1 cellular context compared by ENCODE assay signal in the genomic region with DNA sequence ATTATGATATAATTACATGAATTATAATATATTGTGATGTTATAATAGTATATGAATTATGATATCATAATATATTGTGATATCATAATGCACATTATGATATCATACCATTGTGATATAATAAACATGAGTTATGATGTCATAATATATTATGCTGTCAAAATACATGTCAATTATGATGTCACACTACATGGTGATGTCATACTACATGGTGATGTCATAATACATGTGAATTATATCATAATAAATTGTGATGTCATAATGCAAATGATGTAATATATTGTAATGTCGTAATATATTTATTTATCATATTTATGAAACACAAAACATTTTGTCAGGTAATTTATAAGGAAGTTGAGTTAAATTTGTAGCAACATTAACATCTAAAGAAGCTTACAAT.
A peak's percentile ranks its signal among the peaks of the same experiment; 100 is the strongest.
TF ChIP-seq lines count a peak whose summit lies in the region.

No MANE protein-coding gene starts in this region.

TF ChIP-seq in HepG2, 621 proteins besides CTCF, POLR2A, EP300 and RAD21:
- TF ChIP-seq, protein P1, sequence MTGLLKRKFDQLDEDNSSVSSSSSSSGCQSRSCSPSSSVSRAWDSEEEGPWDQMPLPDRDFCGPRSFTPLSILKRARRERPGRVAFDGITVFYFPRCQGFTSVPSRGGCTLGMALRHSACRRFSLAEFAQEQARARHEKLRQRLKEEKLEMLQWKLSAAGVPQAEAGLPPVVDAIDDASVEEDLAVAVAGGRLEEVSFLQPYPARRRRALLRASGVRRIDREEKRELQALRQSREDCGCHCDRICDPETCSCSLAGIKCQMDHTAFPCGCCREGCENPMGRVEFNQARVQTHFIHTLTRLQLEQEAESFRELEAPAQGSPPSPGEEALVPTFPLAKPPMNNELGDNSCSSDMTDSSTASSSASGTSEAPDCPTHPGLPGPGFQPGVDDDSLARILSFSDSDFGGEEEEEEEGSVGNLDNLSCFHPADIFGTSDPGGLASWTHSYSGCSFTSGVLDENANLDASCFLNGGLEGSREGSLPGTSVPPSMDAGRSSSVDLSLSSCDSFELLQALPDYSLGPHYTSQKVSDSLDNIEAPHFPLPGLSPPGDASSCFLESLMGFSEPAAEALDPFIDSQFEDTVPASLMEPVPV (CRISPR knock-in tag; IDR thresholded peaks at IDR 0.05): no peak
- TF ChIP-seq ZNF674 (CRISPR knock-in tag; IDR thresholded peaks at IDR 0.05; ENCODE audit: low read depth): no peak
- TF ChIP-seq, protein P2, sequence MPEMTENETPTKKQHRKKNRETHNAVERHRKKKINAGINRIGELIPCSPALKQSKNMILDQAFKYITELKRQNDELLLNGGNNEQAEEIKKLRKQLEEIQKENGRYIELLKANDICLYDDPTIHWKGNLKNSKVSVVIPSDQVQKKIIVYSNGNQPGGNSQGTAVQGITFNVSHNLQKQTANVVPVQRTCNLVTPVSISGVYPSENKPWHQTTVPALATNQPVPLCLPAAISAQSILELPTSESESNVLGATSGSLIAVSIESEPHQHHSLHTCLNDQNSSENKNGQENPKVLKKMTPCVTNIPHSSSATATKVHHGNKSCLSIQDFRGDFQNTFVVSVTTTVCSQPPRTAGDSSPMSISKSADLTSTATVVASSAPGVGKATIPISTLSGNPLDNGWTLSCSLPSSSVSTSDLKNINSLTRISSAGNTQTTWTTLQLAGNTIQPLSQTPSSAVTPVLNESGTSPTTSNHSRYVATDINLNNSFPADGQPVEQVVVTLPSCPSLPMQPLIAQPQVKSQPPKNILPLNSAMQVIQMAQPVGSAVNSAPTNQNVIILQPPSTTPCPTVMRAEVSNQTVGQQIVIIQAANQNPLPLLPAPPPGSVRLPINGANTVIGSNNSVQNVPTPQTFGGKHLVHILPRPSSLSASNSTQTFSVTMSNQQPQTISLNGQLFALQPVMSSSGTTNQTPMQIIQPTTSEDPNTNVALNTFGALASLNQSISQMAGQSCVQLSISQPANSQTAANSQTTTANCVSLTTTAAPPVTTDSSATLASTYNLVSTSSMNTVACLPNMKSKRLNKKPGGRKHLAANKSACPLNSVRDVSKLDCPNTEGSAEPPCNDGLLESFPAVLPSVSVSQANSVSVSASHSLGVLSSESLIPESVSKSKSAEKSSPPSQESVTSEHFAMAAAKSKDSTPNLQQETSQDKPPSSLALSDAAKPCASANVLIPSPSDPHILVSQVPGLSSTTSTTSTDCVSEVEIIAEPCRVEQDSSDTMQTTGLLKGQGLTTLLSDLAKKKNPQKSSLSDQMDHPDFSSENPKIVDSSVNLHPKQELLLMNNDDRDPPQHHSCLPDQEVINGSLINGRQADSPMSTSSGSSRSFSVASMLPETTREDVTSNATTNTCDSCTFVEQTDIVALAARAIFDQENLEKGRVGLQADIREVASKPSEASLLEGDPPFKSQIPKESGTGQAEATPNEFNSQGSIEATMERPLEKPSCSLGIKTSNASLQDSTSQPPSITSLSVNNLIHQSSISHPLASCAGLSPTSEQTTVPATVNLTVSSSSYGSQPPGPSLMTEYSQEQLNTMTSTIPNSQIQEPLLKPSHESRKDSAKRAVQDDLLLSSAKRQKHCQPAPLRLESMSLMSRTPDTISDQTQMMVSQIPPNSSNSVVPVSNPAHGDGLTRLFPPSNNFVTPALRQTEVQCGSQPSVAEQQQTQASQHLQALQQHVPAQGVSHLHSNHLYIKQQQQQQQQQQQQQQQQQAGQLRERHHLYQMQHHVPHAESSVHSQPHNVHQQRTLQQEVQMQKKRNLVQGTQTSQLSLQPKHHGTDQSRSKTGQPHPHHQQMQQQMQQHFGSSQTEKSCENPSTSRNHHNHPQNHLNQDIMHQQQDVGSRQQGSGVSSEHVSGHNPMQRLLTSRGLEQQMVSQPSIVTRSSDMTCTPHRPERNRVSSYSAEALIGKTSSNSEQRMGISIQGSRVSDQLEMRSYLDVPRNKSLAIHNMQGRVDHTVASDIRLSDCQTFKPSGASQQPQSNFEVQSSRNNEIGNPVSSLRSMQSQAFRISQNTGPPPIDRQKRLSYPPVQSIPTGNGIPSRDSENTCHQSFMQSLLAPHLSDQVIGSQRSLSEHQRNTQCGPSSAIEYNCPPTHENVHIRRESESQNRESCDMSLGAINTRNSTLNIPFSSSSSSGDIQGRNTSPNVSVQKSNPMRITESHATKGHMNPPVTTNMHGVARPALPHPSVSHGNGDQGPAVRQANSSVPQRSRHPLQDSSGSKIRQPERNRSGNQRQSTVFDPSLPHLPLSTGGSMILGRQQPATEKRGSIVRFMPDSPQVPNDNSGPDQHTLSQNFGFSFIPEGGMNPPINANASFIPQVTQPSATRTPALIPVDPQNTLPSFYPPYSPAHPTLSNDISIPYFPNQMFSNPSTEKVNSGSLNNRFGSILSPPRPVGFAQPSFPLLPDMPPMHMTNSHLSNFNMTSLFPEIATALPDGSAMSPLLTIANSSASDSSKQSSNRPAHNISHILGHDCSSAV (CRISPR knock-in tag; IDR thresholded peaks at IDR 0.05; ENCODE audit: borderline replicate concordance): no peak
- no peak for TF ChIP-seq ZNF329 (CRISPR knock-in tag; IDR thresholded peaks at IDR 0.05; ENCODE audit: low read depth)
- TF ChIP-seq ZNF10 (CRISPR knock-in tag; IDR thresholded peaks at IDR 0.05; ENCODE audit: borderline replicate concordance, low read depth): no peak
- peak; percentile 100 for TF ChIP-seq ATF7 (IDR thresholded peaks at IDR 0.05)
- no peak for TF ChIP-seq ATF7 (CRISPR knock-in tag; IDR thresholded peaks at IDR 0.05)
- TF ChIP-seq CREB1 (IDR thresholded peaks at IDR 0.05): peak; percentile 97
- no peak for TF ChIP-seq CREB1 (CRISPR knock-in tag; IDR thresholded peaks at IDR 0.05)
- TF ChIP-seq, protein P3, sequence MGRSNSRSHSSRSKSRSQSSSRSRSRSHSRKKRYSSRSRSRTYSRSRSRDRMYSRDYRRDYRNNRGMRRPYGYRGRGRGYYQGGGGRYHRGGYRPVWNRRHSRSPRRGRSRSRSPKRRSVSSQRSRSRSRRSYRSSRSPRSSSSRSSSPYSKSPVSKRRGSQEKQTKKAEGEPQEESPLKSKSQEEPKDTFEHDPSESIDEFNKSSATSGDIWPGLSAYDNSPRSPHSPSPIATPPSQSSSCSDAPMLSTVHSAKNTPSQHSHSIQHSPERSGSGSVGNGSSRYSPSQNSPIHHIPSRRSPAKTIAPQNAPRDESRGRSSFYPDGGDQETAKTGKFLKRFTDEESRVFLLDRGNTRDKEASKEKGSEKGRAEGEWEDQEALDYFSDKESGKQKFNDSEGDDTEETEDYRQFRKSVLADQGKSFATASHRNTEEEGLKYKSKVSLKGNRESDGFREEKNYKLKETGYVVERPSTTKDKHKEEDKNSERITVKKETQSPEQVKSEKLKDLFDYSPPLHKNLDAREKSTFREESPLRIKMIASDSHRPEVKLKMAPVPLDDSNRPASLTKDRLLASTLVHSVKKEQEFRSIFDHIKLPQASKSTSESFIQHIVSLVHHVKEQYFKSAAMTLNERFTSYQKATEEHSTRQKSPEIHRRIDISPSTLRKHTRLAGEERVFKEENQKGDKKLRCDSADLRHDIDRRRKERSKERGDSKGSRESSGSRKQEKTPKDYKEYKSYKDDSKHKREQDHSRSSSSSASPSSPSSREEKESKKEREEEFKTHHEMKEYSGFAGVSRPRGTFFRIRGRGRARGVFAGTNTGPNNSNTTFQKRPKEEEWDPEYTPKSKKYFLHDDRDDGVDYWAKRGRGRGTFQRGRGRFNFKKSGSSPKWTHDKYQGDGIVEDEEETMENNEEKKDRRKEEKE (IDR thresholded peaks at IDR 0.05): no peak
- TF ChIP-seq ZNF260 (CRISPR knock-in tag; IDR thresholded peaks at IDR 0.05; ENCODE audit: borderline replicate concordance, low read depth): no peak
- TF ChIP-seq KLF12 (CRISPR knock-in tag; IDR thresholded peaks at IDR 0.05; ENCODE audit: borderline replicate concordance): no peak
- TF ChIP-seq ZNF589 (CRISPR knock-in tag; conservative IDR thresholded peaks at IDR 0.05): no peak
- TF ChIP-seq, protein P4, sequence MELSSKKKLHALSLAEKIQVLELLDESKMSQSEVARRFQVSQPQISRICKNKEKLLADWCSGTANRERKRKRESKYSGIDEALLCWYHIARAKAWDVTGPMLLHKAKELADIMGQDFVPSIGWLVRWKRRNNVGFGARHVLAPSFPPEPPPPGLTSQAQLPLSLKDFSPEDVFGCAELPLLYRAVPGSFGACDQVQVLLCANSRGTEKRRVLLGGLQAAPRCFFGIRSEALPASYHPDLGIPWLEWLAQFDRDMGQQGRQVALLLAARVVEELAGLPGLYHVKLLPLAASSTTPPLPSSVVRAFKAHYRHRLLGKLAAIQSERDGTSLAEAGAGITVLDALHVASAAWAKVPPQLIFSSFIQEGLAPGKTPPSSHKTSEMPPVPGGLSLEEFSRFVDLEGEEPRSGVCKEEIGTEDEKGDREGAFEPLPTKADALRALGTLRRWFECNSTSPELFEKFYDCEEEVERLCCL (CRISPR knock-in tag; IDR thresholded peaks at IDR 0.05; ENCODE audit: borderline replicate concordance): no peak
- peak; percentile 49; the same call in 1 of the 2 replicates for TF ChIP-seq CEBPB (IDR thresholded peaks at IDR 0.05; ENCODE audit: borderline replicate concordance, low read depth, low read length)
- peak; percentile 22; the same call in 1 of the 2 replicates for TF ChIP-seq ZBTB21 (CRISPR knock-in tag; IDR thresholded peaks at IDR 0.05)
- TF ChIP-seq MTA3 (CRISPR knock-in tag; IDR thresholded peaks at IDR 0.05): no peak
- TF ChIP-seq HOXA7 (CRISPR knock-in tag; IDR thresholded peaks at IDR 0.05): no peak
- TF ChIP-seq MTF1 (CRISPR knock-in tag; IDR thresholded peaks at IDR 0.05): no peak
- no peak for TF ChIP-seq MED1 (CRISPR knock-in tag; IDR thresholded peaks at IDR 0.05)
- TF ChIP-seq, protein P5, sequence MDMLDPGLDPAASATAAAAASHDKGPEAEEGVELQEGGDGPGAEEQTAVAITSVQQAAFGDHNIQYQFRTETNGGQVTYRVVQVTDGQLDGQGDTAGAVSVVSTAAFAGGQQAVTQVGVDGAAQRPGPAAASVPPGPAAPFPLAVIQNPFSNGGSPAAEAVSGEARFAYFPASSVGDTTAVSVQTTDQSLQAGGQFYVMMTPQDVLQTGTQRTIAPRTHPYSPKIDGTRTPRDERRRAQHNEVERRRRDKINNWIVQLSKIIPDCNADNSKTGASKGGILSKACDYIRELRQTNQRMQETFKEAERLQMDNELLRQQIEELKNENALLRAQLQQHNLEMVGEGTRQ (IDR thresholded peaks at IDR 0.05; ENCODE audit: low read depth, low read length): no peak
- TF ChIP-seq, protein P5 (CRISPR knock-in tag; IDR thresholded peaks at IDR 0.05; ENCODE audit: borderline replicate concordance): no peak
